In the genomic region with DNA sequence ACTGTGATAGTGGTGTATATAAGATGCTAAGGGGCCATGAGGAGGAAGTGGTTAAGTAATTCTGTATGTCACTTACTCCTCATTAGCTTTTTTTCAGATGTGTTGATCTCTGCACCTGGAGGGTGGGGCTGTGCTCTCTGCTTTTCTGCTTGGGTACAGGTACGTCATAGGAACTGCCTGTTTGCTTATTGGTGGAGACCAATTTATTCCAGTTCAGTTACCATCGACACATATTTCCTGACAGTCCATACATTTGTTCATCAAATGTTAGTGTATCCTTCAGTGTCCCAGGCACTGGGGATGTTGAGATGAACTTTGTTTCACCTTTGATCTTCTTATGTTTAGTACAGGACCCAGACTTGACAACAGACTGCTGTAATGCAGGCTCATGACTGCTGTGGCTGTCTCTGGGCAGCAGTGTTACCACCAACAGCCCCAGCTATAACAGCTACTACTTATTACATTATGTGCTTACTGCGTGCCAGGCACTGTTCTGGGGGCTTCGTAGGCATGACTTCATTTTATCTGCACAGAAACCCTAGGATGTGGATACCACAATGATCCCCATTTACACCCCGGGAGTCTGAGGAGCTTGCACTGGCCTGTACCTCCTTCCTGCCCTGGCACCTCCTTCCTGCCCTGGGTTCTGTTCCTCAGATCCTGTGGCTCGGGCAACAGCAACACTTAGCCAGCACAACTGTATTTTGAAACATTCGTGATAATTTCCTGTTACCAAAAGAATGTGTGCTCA, we compare ENCODE assay signal across 8 cellular contexts.
DNase-seq lines count a peak whose midpoint lies in the region; ATAC-seq and TF ChIP-seq lines count a peak whose summit lies in the region.

No MANE protein-coding gene starts in this region.

- DNase-seq in GM10248 (ENCODE audit: extremely low spot score) = peak; percentile 18
- peak; percentile 3 to 10 for DNase-seq in activated CD4-positive, alpha-beta T cell treated with anti-CD3 and anti-CD28 coated beads, Interleukin-2, amount 50 U/mL, for 48 hours
- peak in 1 of 2 donors; percentile 9 for DNase-seq in left colon
- DNase-seq in NCI-H524 treated with DMSO at 0.1 percent for 48 hours (lab: John Stamatoyannopoulos, UW) = no peak
- no peak for DNase-seq in NCI-H345 (lab: John Stamatoyannopoulos, UW)
- DNase-seq in Calu3 = no peak
- DNase-seq in midbrain (lab: John Stamatoyannopoulos, UW) = no peak

- H3K27ac Mint-ChIP-seq in Calu3 (ENCODE audit: unreplicated experiment) = no peak overlapping the region

- no peak overlapping the region for H3K4me3 Mint-ChIP-seq in Calu3 (ENCODE audit: low read depth, unreplicated experiment)

- H3K4me1 Mint-ChIP-seq in Calu3 (ENCODE audit: low read depth, unreplicated experiment) = no peaks in the 10 kb centered on the region

- BruUV-seq in Calu3 (replicated peaks; lab: Mats Ljungman, UMichigan) = no TSS peak

- intact Hi-C loops in left colon (cut with DNase I, micrococcal nuclease) (no loop called here), Calu3 (cut with micrococcal nuclease; ENCODE audit: unreplicated experiment) (no loop called here)

- ATAC-seq in HG03354 (IDR thresholded peaks at IDR 0.05; ENCODE audit: poor library complexity, severe bottlenecking, unreplicated experiment) (peak; percentile 75), left colon (peak; percentile 68)

- CTCF ChIA-PET in GM10248 (lab: Yijun Ruan, JAX) = interaction anchor here (1.0 to 2.4 kb wide), 7 partner anchors 8 to 198 kb away, joined by 3 to 10 read pairs (median 4); no protein-coding TSS in a partner anchor
- CTCF ChIA-PET in Calu3 (lab: Charles Lee) = no interaction called here

- POLR2A ChIA-PET in GM10248 (lab: Yijun Ruan, JAX) = no interaction called here

- no peaks in the 10 kb centered on the region for H3K9me3 Mint-ChIP-seq in Calu3 (ENCODE audit: low read depth, unreplicated experiment)

- H3K27me3 Mint-ChIP-seq in Calu3 (ENCODE audit: unreplicated experiment) = peaks cover 15% of the 10 kb centered on the region

- no peak for TF ChIP-seq CTCF in GM10248 (IDR thresholded peaks at IDR 0.05; ENCODE audit: control extremely low read depth, extremely low read depth, low read depth, missing control alignments)
- no peak for TF ChIP-seq CTCF in Calu3 (IDR thresholded peaks at IDR 0.05; ENCODE audit: unreplicated experiment)

- no peaks in the 10 kb centered on the region for H3K36me3 Mint-ChIP-seq in Calu3 (ENCODE audit: insufficient read depth, unreplicated experiment)

Comparison
In these comparisons a context has a peak if more than half of its experiments do, and no peak if none do; other contexts are left out.
1. DNase-seq: peak in GM10248 (single experiment) and activated CD4-positive, alpha-beta T cell treated with anti-CD3 and anti-CD28 coated beads, Interleukin-2, amount 50 U/mL, for 48 hours (2 of 2); none in NCI-H524 treated with DMSO at 0.1 percent for 48 hours (single experiment), NCI-H345 (single experiment), Calu3 (single experiment) and midbrain (single experiment).